10 cellular contexts compared by ENCODE assay signal in genomic region chr17:78133971-78134898, GRCh38. TPM values are rescaled to one million over a fixed set of nuclear protein-coding genes. Genes with fewer than 3 reads are reported as not detected.
DNase-seq lines count a peak whose midpoint lies in the region; ATAC-seq and TF ChIP-seq lines count a peak whose summit lies in the region.
"Had no signal": no experiment of that assay in that cellular context is flagged by ENCODE, and none has a peak within 500 bp of the region (broad histone marks: within the 10 kb centered on the region; RNA-seq: fewer than 3 reads in every experiment).

No MANE protein-coding gene starts in this region.

- intact Hi-C loops in mammary epithelial cell (cut with micrococcal nuclease) = no loop called here
- intact Hi-C loops in uterus (cut with DNase I; ENCODE audit: low total_unique reads) = no loop called here

- H3K36me3 ChIP-seq in WERI-Rb-1 (no peaks in the 10 kb centered on the region), mammary epithelial cell (ENCODE audit: insufficient read depth, low read length) (no peaks in the 10 kb centered on the region), uterus (no peaks in the 10 kb centered on the region)
- H3K36me3 ChIP-seq: thoracic aorta had no signal

- no peak overlapping the region for H3K9ac ChIP-seq in mammary epithelial cell (ENCODE audit: insufficient read depth, low read length)

- H3K4me1 ChIP-seq in mammary epithelial cell (ENCODE audit: insufficient read depth, low read length) = peaks cover 5% of the 10 kb centered on the region
- H3K4me1 ChIP-seq in uterus = peaks cover 0 to 1% of the 10 kb centered on the region in 2 donors

- no peak overlapping the region for H3K4me2 ChIP-seq in mammary epithelial cell (ENCODE audit: insufficient read depth, low read depth, low read length)

- no peaks in the 10 kb centered on the region for H4K20me1 ChIP-seq in mammary epithelial cell (ENCODE audit: insufficient read depth, low read length)

- dilution Hi-C loops in mammary epithelial cell (cut with HindIII; ENCODE audit: low sequenced_read_pairs) = no loop called here

- no peak overlapping the region for H2AFZ ChIP-seq in mammary epithelial cell (ENCODE audit: low read depth, low read length)

- no peaks in the 10 kb centered on the region for H3K9me3 ChIP-seq in WERI-Rb-1 (ENCODE audit: severe bottlenecking)
- H3K9me3 ChIP-seq in mammary epithelial cell (replicated peaks; ENCODE audit: insufficient read depth, low read length) = no peaks in the 10 kb centered on the region
- no peaks in the 10 kb centered on the region for H3K9me3 ChIP-seq in uterus
- H3K9me3 ChIP-seq: thoracic aorta had no signal

- no TSS peak for BruUV-seq in mammary epithelial cell (replicated peaks; lab: Mats Ljungman, UMichigan)

- H3K4me3 ChIP-seq in WERI-Rb-1 (ENCODE audit: low read depth, low read length) (no peak overlapping the region), mammary epithelial cell (replicated peaks in 1 of 3; ENCODE audit: insufficient read depth in 1 of 3, low read depth in 2 of 3, low read length in 3 of 3) (no peak overlapping the region), uterus (no peak overlapping the region)
- H3K4me3 ChIP-seq: thoracic aorta had no signal

- 79% methylated on average over 33 of the region's 39 CpGs for WGBS in mammary epithelial cell (ENCODE audit: low coverage, missing lambda C conversion rate)

- peak; percentile 77 for DNase-seq in GM10266 (ENCODE audit: extremely low spot score)
- DNase-seq in NCI-H1092 treated with DMSO at 0.1 percent for 48 hours (lab: John Stamatoyannopoulos, UW) = peak; percentile 56
- DNase-seq in WERI-Rb-1 = peak; percentile 89
- DNase-seq in mammary epithelial cell = no peak
- DNase-seq in midbrain (lab: John Stamatoyannopoulos, UW) = peak; percentile 31
- no peak for DNase-seq in uterus

- TF ChIP-seq POLR2A in uterus (IDR thresholded peaks at IDR 0.05) = no peak

- CTCF ChIA-PET in mammary epithelial cell (lab: Charles Lee; ENCODE audit: low non-redundant PET) = interaction anchor here (0.8 kb wide), 1 partner anchor 49 kb away, joined by 4 read pairs; no protein-coding TSS in a partner anchor

- H3K27ac ChIP-seq in WERI-Rb-1 = no peak overlapping the region
- H3K27ac ChIP-seq in mammary epithelial cell (ENCODE audit: insufficient read depth, low read depth, low read length) = no peak overlapping the region
- no peak overlapping the region for H3K27ac ChIP-seq in uterus
- H3K27ac ChIP-seq: thoracic aorta had no signal

- H3K27me3 ChIP-seq in WERI-Rb-1 (ENCODE audit: insufficient read depth, low read depth, severe bottlenecking) = no peaks in the 10 kb centered on the region
- H3K27me3 ChIP-seq in mammary epithelial cell (ENCODE audit: insufficient read depth, low read length) = no peaks in the 10 kb centered on the region
- H3K27me3 ChIP-seq in uterus = no peaks in the 10 kb centered on the region

- no peaks in the 10 kb centered on the region for H3K79me2 ChIP-seq in mammary epithelial cell (ENCODE audit: insufficient read depth, low read length)

- ATAC-seq in GM18511 (IDR thresholded peaks at IDR 0.05; ENCODE audit: unreplicated experiment) (no peak), HG02840 (IDR thresholded peaks at IDR 0.05; ENCODE audit: low FRiP score, unreplicated experiment) (no peak)

- TF ChIP-seq CTCF in GM10266 (IDR thresholded peaks at IDR 0.05; ENCODE audit: control insufficient read depth, insufficient read depth, low read depth, missing control alignments) (peak; percentile 82), WERI-Rb-1 (IDR thresholded peaks at IDR 0.05; ENCODE audit: low read depth, low read length) (peak; percentile 88), mammary epithelial cell (conservative IDR thresholded peaks at IDR 0.05 in 1 of 2, IDR thresholded peaks at IDR 0.05 in 1 of 2; ENCODE audit: extremely low read depth in 1 of 2, insufficient read depth in 1 of 2, low read depth in 1 of 2, low read length in 2 of 2) (peak; percentile 36 to 51), uterus (IDR thresholded peaks at IDR 0.05) (peak in 3 of 4 experiments; percentile 7 to 39 (median 31))

- in situ Hi-C loops in mammary epithelial cell (cut with MboI; ENCODE audit: low sequenced_read_pairs in 2 of 2) = no loop called here

RNA-seq across cellular contexts. Expression of gene TMC8, which starts 3.7 kb away (rescaled TPM):
- under 1 TPM; under 0.01 to 0.07 TPM for total RNA-seq in mammary epithelial cell
- polyA plus RNA-seq in mammary epithelial cell = 0.06 TPM
- not detected for polyA minus RNA-seq in mammary epithelial cell
- total RNA-seq in uterus = 10 to 100 TPM in 1 of 4 donors, 1 to 10 TPM in 2, under 1 TPM in 1; 0.51 to 20.1 (median 3.1) TPM

RNA-seq across cellular contexts. Expression of gene TMC6, which starts 5.7 kb away (rescaled TPM):
- 10 to 100 TPM; 41.4 to 46.3 TPM for total RNA-seq in mammary epithelial cell
- polyA plus RNA-seq in mammary epithelial cell = 6.2 TPM
- polyA minus RNA-seq in mammary epithelial cell = 7.1 TPM
- 10 to 100 TPM in 3 of 4 donors, 1 to 10 TPM in 1; 8.2 to 56.1 (median 16.1) TPM for total RNA-seq in uterus

RNA-seq across cellular contexts. Expression of gene C17orf99, which starts 11.9 kb away (rescaled TPM):
- total RNA-seq in mammary epithelial cell (under 1 TPM; 0.17 to 0.80 TPM), uterus (under 1 TPM in 1 of 4 donors, not detected in 3; 0.62 TPM)
- polyA plus RNA-seq in mammary epithelial cell = 0.14 TPM
- polyA minus RNA-seq in mammary epithelial cell = not detected
- total RNA-seq: thoracic aorta had no signal
- polyA plus RNA-seq: adipose tissue had no signal

RNA-seq across cellular contexts. Expression of gene SYNGR2, which starts 34.1 kb away (rescaled TPM):
- 10 to 100 TPM; 39.0 to 72.6 TPM for total RNA-seq in mammary epithelial cell
- polyA plus RNA-seq in mammary epithelial cell = 48.7 TPM
- polyA minus RNA-seq in mammary epithelial cell = 53.3 TPM
- 10 to 100 TPM; 16.7 to 83.2 (median 49.1) TPM for total RNA-seq in uterus

RNA-seq across cellular contexts. Expression of gene TK1, which starts 52.6 kb away (rescaled TPM):
- total RNA-seq in mammary epithelial cell = 10 to 100 TPM in 1 of 2 donors, 1 to 10 TPM in 1; 7.7 to 79.5 TPM
- 155 TPM for polyA plus RNA-seq in mammary epithelial cell
- 121 TPM for polyA minus RNA-seq in mammary epithelial cell
- 10 to 100 TPM in 1 of 4 donors, 1 to 10 TPM in 1, not detected in 2; 1.4 to 40.8 TPM for total RNA-seq in uterus

Comparison
In these comparisons a context has a peak if more than half of its experiments do, and no peak if none do; other contexts are left out.
1. DNase-seq: peak in GM10266 (single experiment), NCI-H1092 treated with DMSO at 0.1 percent for 48 hours (single experiment), WERI-Rb-1 (single experiment) and midbrain (single experiment); none in mammary epithelial cell (single experiment) and uterus (0 of 2).
2. CTCF ChIP-seq: peak in every context shown above with its lines; median percentile 88 in WERI-Rb-1; 82 in GM10266; 44 in mammary epithelial cell; 31 in uterus.